Comparison of ENCODE assay signal across 1 cellular context in the genomic region with DNA sequence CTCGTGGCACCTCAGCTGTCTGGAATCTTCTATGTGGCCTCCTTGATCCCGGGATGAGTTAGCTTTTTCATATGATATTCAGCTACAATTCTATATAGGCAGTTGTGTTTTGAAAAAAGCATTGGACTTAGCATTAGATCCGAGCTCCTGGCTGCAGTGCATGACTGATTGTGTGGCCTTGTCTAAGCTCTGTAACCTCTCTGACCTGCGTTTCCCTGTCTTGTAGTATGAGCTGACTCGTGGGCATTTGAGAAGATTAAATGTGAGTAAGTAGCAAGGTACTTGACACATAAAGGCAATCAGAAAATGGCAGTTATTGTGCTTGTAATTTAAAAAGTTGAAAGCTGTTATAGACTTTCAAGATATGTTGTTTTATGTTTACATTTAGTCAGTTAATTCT.
TF ChIP-seq lines count a peak whose summit lies in the region.

No MANE protein-coding gene starts in this region.

TF ChIP-seq in K562, 482 proteins besides CTCF, POLR2A, EP300 and RAD21:
- TF ChIP-seq JUND (IDR thresholded peaks at IDR 0.05; ENCODE audit: borderline replicate concordance, low read depth, low read length) (no peak), JUND (tag; IDR thresholded peaks at IDR 0.05; ENCODE audit: borderline replicate concordance, low read depth, low read length) (no peak), ZBTB40 (IDR thresholded peaks at IDR 0.05) (no peak), ZBTB40 (CRISPR knock-in tag; IDR thresholded peaks at IDR 0.05) (no peak), ZNF124 (CRISPR knock-in tag; IDR thresholded peaks at IDR 0.05) (no peak), ZNF311 (CRISPR knock-in tag; IDR thresholded peaks at IDR 0.05) (no peak), HNRNPL (IDR thresholded peaks at IDR 0.05; ENCODE audit: low read depth, low read length) (no peak), MAX (CRISPR knock-in tag; IDR thresholded peaks at IDR 0.05) (no peak), DDX20 (tag; IDR thresholded peaks at IDR 0.05; ENCODE audit: low read depth) (no peak), KLF1 (tag; IDR thresholded peaks at IDR 0.05) (no peak), ZKSCAN8 (CRISPR knock-in tag; IDR thresholded peaks at IDR 0.05) (no peak), NFXL1 (CRISPR knock-in tag; IDR thresholded peaks at IDR 0.05) (no peak), ZNF584 (CRISPR knock-in tag; IDR thresholded peaks at IDR 0.05; ENCODE audit: low read depth) (no peak), DEAF1 (CRISPR knock-in tag; IDR thresholded peaks at IDR 0.05) (no peak), PHB2 (IDR thresholded peaks at IDR 0.05; ENCODE audit: low read depth) (no peak), FIP1L1 (IDR thresholded peaks at IDR 0.05; ENCODE audit: low read depth, low read length, poor library complexity, severe bottlenecking) (no peak), ZNF232 (CRISPR knock-in tag; IDR thresholded peaks at IDR 0.05) (no peak), DNMT1 (IDR thresholded peaks at IDR 0.05) (no peak)
